Comparison of ENCODE assay signal across 1 cellular context in genomic region chr20:23096073-23096472, GRCh38.
TF ChIP-seq lines count a peak whose summit lies in the region.

No MANE protein-coding gene starts in this region.

TF ChIP-seq in HepG2, 621 proteins besides CTCF, POLR2A, EP300 and RAD21:
- TF ChIP-seq CBFB (CRISPR knock-in tag; IDR thresholded peaks at IDR 0.05) = no peak
- no peak for TF ChIP-seq AKAP8 (CRISPR knock-in tag; IDR thresholded peaks at IDR 0.05)
- no peak for TF ChIP-seq ZNF317 (CRISPR knock-in tag; IDR thresholded peaks at IDR 0.05)
- no peak for TF ChIP-seq KDM5B (CRISPR knock-in tag; IDR thresholded peaks at IDR 0.05; ENCODE audit: borderline replicate concordance)
- TF ChIP-seq AHDC1 (CRISPR knock-in tag; IDR thresholded peaks at IDR 0.05; ENCODE audit: borderline replicate concordance) = no peak
